3 cellular contexts compared by ENCODE assay signal in the genomic region with DNA sequence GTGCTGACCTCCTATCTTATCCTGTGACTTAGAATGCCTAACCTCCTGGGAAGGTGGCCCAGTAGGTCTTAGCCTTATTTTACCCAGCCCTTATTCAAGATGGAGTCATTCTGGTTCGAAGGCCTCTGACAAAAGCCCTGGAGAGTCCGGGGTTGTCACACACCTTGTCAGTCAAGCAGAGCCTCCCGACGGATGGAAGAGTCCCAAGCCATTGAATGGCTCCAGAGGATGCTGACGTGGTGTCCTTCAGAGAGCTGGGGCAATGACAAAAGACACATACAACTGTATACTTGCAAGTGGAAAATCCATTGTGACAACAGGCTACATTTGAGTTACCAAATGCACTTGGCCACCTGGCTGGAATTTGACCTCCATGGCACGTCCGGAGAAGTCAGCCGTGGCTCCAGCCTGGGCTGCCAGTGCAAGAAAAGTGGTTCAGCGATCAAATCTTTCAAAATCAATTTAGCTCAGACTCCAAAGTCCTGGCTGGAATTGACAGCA.
TF ChIP-seq lines count a peak whose summit lies in the region.

No MANE protein-coding gene starts in this region.

TF ChIP-seq in GM23338, 12 proteins besides CTCF, POLR2A, EP300 and RAD21 (continues in another document):
- TF ChIP-seq STAT1 (IDR thresholded peaks at IDR 0.05; ENCODE audit: unreplicated experiment): no peak
- TF ChIP-seq, protein P1, sequence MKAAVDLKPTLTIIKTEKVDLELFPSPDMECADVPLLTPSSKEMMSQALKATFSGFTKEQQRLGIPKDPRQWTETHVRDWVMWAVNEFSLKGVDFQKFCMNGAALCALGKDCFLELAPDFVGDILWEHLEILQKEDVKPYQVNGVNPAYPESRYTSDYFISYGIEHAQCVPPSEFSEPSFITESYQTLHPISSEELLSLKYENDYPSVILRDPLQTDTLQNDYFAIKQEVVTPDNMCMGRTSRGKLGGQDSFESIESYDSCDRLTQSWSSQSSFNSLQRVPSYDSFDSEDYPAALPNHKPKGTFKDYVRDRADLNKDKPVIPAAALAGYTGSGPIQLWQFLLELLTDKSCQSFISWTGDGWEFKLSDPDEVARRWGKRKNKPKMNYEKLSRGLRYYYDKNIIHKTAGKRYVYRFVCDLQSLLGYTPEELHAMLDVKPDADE (IDR thresholded peaks at IDR 0.05): no peak
- TF ChIP-seq, protein P2, sequence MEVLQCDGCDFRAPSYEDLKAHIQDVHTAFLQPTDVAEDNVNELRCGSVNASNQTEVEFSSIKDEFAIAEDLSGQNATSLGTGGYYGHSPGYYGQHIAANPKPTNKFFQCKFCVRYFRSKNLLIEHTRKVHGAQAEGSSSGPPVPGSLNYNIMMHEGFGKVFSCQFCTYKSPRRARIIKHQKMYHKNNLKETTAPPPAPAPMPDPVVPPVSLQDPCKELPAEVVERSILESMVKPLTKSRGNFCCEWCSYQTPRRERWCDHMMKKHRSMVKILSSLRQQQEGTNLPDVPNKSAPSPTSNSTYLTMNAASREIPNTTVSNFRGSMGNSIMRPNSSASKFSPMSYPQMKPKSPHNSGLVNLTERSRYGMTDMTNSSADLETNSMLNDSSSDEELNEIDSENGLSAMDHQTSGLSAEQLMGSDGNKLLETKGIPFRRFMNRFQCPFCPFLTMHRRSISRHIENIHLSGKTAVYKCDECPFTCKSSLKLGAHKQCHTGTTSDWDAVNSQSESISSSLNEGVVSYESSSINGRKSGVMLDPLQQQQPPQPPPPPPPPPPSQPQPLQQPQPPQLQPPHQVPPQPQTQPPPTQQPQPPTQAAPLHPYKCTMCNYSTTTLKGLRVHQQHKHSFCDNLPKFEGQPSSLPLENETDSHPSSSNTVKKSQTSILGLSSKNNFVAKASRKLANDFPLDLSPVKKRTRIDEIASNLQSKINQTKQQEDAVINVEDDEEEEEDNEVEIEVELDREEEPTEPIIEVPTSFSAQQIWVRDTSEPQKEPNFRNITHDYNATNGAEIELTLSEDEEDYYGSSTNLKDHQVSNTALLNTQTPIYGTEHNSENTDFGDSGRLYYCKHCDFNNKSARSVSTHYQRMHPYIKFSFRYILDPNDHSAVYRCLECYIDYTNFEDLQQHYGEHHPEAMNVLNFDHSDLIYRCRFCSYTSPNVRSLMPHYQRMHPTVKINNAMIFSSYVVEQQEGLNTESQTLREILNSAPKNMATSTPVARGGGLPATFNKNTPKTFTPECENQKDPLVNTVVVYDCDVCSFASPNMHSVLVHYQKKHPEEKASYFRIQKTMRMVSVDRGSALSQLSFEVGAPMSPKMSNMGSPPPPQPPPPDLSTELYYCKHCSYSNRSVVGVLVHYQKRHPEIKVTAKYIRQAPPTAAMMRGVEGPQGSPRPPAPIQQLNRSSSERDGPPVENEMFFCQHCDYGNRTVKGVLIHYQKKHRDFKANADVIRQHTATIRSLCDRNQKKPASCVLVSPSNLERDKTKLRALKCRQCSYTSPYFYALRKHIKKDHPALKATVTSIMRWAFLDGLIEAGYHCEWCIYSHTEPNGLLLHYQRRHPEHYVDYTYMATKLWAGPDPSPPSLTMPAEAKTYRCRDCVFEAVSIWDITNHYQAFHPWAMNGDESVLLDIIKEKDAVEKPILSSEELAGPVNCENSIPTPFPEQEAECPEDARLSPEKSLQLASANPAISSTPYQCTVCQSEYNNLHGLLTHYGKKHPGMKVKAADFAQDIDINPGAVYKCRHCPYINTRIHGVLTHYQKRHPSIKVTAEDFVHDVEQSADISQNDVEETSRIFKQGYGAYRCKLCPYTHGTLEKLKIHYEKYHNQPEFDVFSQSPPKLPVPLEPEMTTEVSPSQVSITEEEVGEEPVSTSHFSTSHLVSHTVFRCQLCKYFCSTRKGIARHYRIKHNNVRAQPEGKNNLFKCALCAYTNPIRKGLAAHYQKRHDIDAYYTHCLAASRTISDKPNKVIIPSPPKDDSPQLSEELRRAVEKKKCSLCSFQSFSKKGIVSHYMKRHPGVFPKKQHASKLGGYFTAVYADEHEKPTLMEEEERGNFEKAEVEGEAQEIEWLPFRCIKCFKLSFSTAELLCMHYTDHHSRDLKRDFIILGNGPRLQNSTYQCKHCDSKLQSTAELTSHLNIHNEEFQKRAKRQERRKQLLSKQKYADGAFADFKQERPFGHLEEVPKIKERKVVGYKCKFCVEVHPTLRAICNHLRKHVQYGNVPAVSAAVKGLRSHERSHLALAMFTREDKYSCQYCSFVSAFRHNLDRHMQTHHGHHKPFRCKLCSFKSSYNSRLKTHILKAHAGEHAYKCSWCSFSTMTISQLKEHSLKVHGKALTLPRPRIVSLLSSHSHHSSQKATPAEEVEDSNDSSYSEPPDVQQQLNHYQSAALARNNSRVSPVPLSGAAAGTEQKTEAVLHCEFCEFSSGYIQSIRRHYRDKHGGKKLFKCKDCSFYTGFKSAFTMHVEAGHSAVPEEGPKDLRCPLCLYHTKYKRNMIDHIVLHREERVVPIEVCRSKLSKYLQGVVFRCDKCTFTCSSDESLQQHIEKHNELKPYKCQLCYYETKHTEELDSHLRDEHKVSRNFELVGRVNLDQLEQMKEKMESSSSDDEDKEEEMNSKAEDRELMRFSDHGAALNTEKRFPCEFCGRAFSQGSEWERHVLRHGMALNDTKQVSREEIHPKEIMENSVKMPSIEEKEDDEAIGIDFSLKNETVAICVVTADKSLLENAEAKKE (CRISPR knock-in tag; IDR thresholded peaks at IDR 0.05): no peak

TF ChIP-seq in K562, 482 proteins besides CTCF, POLR2A, EP300 and RAD21 (continues in another document):
- TF ChIP-seq RFX5 (IDR thresholded peaks at IDR 0.05; ENCODE audit: low read depth, low read length) (no peak), SMAD4 (CRISPR knock-in tag; conservative IDR thresholded peaks at IDR 0.05) (peak; percentile 41; the same call in 1 of the 2 replicates), RBM34 (IDR thresholded peaks at IDR 0.05; ENCODE audit: borderline replicate concordance, insufficient read depth, low read length) (no peak), ZKSCAN8 (CRISPR knock-in tag; IDR thresholded peaks at IDR 0.05) (peak; percentile 50; the same call in 1 of the 2 replicates), ZNF41 (CRISPR knock-in tag; conservative IDR thresholded peaks at IDR 0.05) (0 out of 2 replicates have a peak, but pooled peaks have one; percentile 21), HDGF (IDR thresholded peaks at IDR 0.05) (no peak), SMAD3 (CRISPR knock-in tag; conservative IDR thresholded peaks at IDR 0.05) (0 out of 2 replicates have a peak, but pooled peaks have one; percentile 21), NR4A1 (CRISPR knock-in tag; IDR thresholded peaks at IDR 0.05) (no peak), NR4A1 (tag; IDR thresholded peaks at IDR 0.05) (0 out of 2 replicates have a peak, but pooled peaks have one; percentile 61), ZNF766 (CRISPR knock-in tag; conservative IDR thresholded peaks at IDR 0.05) (peak; percentile 62; the same call in 1 of the 2 replicates), HDAC8 (tag; IDR thresholded peaks at IDR 0.05) (peak; percentile 93), NR2C1 (IDR thresholded peaks at IDR 0.05) (no peak), NR2C1 (tag; IDR thresholded peaks at IDR 0.05) (peak; percentile 59; the same call in 1 of the 2 replicates), ZNF239 (CRISPR knock-in tag; IDR thresholded peaks at IDR 0.05) (0 out of 2 replicates have a peak, but pooled peaks have one; percentile 26), PRMT5 (CRISPR knock-in tag; IDR thresholded peaks at IDR 0.05) (no peak)
- TF ChIP-seq, protein P3, sequence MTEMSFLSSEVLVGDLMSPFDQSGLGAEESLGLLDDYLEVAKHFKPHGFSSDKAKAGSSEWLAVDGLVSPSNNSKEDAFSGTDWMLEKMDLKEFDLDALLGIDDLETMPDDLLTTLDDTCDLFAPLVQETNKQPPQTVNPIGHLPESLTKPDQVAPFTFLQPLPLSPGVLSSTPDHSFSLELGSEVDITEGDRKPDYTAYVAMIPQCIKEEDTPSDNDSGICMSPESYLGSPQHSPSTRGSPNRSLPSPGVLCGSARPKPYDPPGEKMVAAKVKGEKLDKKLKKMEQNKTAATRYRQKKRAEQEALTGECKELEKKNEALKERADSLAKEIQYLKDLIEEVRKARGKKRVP (CRISPR knock-in tag; IDR thresholded peaks at IDR 0.05): no peak
- TF ChIP-seq, protein P4, sequence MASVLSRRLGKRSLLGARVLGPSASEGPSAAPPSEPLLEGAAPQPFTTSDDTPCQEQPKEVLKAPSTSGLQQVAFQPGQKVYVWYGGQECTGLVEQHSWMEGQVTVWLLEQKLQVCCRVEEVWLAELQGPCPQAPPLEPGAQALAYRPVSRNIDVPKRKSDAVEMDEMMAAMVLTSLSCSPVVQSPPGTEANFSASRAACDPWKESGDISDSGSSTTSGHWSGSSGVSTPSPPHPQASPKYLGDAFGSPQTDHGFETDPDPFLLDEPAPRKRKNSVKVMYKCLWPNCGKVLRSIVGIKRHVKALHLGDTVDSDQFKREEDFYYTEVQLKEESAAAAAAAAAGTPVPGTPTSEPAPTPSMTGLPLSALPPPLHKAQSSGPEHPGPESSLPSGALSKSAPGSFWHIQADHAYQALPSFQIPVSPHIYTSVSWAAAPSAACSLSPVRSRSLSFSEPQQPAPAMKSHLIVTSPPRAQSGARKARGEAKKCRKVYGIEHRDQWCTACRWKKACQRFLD (CRISPR knock-in tag; IDR thresholded peaks at IDR 0.05): peak; percentile 88
- TF ChIP-seq, protein P5, sequence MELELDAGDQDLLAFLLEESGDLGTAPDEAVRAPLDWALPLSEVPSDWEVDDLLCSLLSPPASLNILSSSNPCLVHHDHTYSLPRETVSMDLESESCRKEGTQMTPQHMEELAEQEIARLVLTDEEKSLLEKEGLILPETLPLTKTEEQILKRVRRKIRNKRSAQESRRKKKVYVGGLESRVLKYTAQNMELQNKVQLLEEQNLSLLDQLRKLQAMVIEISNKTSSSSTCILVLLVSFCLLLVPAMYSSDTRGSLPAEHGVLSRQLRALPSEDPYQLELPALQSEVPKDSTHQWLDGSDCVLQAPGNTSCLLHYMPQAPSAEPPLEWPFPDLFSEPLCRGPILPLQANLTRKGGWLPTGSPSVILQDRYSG (tag; conservative IDR thresholded peaks at IDR 0.05; ENCODE audit: low read depth): 0 out of 2 replicates have a peak, but pooled peaks have one; percentile 61

TF ChIP-seq in HepG2, 621 proteins besides CTCF, POLR2A, EP300 and RAD21 (continues in another document):
- no peak for TF ChIP-seq NFIC (IDR thresholded peaks at IDR 0.05; ENCODE audit: low read length)
- peak; percentile 42; the same call in 1 of the 2 replicates for TF ChIP-seq ESRRA (CRISPR knock-in tag; IDR thresholded peaks at IDR 0.05; ENCODE audit: low read depth)
- no peak for TF ChIP-seq SCMH1 (CRISPR knock-in tag; IDR thresholded peaks at IDR 0.05; ENCODE audit: borderline replicate concordance)
- TF ChIP-seq TP53 (CRISPR knock-in tag; conservative IDR thresholded peaks at IDR 0.05): no peak
- 0 out of 2 replicates have a peak, but pooled peaks have one; percentile 28 for TF ChIP-seq MIXL1 (CRISPR knock-in tag; IDR thresholded peaks at IDR 0.05)
- no peak for TF ChIP-seq RFX1 (IDR thresholded peaks at IDR 0.05)
- TF ChIP-seq, protein P6, sequence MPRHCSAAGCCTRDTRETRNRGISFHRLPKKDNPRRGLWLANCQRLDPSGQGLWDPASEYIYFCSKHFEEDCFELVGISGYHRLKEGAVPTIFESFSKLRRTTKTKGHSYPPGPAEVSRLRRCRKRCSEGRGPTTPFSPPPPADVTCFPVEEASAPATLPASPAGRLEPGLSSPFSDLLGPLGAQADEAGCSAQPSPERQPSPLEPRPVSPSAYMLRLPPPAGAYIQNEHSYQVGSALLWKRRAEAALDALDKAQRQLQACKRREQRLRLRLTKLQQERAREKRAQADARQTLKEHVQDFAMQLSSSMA (CRISPR knock-in tag; IDR thresholded peaks at IDR 0.05): no peak
- TF ChIP-seq ELF3 (CRISPR knock-in tag; IDR thresholded peaks at IDR 0.05): no peak
- no peak for TF ChIP-seq DR1 (CRISPR knock-in tag; IDR thresholded peaks at IDR 0.05)
- peak; percentile 26; the same call in 1 of the 2 replicates for TF ChIP-seq GATAD2A (CRISPR knock-in tag; IDR thresholded peaks at IDR 0.05)
- no peak for TF ChIP-seq ZNF138 (CRISPR knock-in tag; IDR thresholded peaks at IDR 0.05; ENCODE audit: low read depth)
- TF ChIP-seq MED13 (CRISPR knock-in tag; IDR thresholded peaks at IDR 0.05): no peak
- no peak for TF ChIP-seq ZNF547 (CRISPR knock-in tag; IDR thresholded peaks at IDR 0.05)
- no peak for TF ChIP-seq NONO (IDR thresholded peaks at IDR 0.05)
- TF ChIP-seq NONO (CRISPR knock-in tag; conservative IDR thresholded peaks at IDR 0.05): no peak
- TF ChIP-seq, protein P7, sequence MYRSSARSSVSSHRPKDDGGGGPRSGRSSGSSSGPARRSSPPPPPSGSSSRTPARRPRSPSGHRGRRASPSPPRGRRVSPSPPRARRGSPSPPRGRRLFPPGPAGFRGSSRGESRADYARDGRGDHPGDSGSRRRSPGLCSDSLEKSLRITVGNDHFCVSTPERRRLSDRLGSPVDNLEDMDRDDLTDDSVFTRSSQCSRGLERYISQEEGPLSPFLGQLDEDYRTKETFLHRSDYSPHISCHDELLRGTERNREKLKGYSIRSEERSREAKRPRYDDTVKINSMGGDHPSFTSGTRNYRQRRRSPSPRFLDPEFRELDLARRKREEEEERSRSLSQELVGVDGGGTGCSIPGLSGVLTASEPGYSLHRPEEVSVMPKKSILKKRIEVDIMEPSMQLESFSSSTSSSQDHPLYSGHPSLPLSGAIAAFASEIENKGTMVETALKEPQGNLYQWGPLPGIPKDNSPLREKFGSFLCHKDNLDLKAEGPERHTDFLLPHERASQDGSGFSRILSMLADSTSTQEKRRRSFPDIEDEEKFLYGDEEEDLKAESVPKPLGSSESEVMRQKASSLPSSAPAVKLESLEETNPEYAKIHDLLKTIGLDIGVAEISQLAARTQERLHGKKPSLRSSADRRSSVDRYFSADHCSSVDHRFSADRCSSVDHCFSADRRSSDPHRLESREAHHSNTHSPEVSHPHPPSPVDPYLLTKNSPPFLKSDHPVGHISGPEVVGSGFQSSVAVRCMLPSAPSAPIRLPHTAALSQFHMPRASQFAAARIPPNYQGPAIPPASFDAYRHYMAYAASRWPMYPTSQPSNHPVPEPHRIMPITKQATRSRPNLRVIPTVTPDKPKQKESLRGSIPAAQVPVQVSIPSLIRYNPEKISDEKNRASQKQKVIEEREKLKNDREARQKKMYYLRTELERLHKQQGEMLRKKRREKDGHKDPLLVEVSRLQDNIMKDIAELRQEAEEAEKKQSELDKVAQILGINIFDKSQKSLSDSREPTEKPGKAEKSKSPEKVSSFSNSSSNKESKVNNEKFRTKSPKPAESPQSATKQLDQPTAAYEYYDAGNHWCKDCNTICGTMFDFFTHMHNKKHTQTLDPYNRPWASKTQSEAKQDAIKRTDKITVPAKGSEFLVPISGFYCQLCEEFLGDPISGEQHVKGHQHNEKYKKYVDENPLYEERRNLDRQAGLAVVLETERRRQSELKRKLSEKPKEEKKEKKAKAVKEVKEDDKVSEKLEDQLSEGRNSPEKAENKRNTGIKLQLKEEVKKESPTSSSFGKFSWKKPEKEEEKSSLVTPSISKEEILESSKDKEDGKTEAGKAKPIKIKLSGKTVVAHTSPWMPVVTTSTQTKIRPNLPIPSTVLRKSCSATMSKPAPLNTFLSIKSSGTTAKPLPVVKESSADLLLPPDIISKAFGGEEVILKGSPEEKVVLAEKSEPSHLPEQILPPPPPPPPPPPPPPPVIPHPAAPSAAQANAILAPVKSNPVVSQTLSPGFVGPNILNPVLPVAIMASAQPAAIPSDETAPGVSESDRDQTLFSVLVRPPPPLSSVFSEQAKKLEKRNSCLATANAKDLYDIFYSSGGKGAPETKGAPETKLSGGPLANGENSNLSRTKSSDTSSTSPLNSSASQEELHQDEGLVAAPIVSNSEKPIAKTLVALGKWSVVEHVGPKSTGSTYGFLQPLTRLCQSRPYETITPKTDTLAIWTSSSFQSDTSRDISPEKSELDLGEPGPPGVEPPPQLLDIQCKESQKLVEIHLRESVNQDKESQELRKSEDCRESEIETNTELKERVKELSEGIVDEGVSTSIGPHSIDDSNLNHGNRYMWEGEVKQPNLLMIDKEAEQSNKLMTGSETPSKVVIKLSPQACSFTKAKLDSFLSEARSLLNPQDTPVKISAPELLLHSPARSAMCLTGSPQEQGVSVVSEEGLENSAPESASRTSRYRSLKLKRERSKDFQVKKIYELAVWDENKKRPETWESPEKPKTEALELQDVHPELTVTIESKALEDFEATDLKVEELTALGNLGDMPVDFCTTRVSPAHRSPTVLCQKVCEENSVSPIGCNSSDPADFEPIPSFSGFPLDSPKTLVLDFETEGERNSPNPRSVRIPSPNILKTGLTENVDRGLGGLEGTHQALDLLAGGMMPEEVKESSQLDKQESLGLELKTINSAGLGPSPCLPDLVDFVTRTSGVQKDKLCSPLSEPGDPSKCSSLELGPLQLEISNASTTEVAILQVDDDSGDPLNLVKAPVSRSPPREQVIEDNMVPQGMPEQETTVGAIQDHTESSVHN (CRISPR knock-in tag; IDR thresholded peaks at IDR 0.05): no peak
- no peak for TF ChIP-seq ZNF224 (CRISPR knock-in tag; IDR thresholded peaks at IDR 0.05)
